In the genomic region with DNA sequence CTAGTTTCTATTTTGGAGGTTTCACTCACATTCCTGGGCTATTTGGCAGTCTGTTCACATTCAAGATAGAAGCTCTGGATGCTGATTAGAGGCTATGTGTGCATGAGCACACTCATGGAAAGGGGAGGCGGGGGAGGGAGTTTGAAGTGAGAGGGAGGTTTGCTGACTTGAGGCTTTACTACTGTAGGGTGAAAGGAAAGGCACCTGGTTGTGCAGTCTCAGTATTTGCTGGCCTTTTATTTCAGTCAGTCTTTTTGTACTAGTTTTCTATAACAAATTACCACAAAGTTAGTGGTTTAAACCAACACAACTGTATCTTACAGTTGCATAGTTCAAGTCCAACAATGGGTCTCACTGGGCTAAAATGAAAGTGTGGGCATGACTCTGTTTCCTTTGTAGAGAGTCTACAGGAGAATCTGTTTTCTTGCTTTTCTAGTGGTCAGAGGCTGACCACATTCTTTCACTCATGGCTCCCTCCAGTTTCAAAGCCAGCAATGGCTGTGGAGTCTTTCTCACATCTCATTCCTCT, we compare ENCODE assay signal across 1 cellular context.
TF ChIP-seq lines count a peak whose summit lies in the region.

No MANE protein-coding gene starts in this region.

TF ChIP-seq in GM23338, 12 proteins besides CTCF, POLR2A, EP300 and RAD21 (continued from another document):
- TF ChIP-seq, protein P1, sequence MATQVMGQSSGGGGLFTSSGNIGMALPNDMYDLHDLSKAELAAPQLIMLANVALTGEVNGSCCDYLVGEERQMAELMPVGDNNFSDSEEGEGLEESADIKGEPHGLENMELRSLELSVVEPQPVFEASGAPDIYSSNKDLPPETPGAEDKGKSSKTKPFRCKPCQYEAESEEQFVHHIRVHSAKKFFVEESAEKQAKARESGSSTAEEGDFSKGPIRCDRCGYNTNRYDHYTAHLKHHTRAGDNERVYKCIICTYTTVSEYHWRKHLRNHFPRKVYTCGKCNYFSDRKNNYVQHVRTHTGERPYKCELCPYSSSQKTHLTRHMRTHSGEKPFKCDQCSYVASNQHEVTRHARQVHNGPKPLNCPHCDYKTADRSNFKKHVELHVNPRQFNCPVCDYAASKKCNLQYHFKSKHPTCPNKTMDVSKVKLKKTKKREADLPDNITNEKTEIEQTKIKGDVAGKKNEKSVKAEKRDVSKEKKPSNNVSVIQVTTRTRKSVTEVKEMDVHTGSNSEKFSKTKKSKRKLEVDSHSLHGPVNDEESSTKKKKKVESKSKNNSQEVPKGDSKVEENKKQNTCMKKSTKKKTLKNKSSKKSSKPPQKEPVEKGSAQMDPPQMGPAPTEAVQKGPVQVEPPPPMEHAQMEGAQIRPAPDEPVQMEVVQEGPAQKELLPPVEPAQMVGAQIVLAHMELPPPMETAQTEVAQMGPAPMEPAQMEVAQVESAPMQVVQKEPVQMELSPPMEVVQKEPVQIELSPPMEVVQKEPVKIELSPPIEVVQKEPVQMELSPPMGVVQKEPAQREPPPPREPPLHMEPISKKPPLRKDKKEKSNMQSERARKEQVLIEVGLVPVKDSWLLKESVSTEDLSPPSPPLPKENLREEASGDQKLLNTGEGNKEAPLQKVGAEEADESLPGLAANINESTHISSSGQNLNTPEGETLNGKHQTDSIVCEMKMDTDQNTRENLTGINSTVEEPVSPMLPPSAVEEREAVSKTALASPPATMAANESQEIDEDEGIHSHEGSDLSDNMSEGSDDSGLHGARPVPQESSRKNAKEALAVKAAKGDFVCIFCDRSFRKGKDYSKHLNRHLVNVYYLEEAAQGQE (IDR thresholded peaks at IDR 0.05; ENCODE audit: unreplicated experiment) = no peak
- TF ChIP-seq EZH2phosphoT487 (IDR thresholded peaks at IDR 0.05; ENCODE audit: unreplicated experiment) (no peak), STAT1 (IDR thresholded peaks at IDR 0.05; ENCODE audit: unreplicated experiment) (no peak), ZNF114 (CRISPR knock-in tag; IDR thresholded peaks at IDR 0.05) (no peak), JUNB (IDR thresholded peaks at IDR 0.05; ENCODE audit: unreplicated experiment) (no peak), POLR2AphosphoS5 (IDR thresholded peaks at IDR 0.05; ENCODE audit: low read depth) (no peak)
